ENCODE assay signal across 11 cellular contexts in the genomic region with DNA sequence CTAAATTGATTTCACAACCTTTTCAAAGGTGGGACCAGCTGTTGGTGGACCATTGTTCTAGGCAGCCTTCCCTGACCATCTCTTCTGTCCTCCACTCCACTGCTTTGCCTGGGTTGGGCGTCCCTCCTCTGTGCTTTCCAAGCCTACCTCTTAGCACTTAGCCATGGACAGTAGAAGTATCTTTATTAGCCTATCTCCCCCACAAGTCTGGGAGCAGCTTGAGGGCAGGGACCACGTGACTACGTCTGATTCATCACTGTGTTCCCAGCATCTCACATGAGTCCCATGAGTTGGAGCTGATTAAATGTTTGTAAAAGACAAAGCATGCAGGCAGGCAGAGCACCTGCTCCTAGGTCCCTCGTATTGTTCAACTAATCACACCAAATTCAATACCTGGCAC. TPM values are rescaled to one million over a fixed set of nuclear protein-coding genes. Genes with fewer than 3 reads are reported as not detected.
DNase-seq lines count a peak whose midpoint lies in the region; ATAC-seq and TF ChIP-seq lines count a peak whose summit lies in the region.
"Had no signal": no experiment of that assay in that cellular context is flagged by ENCODE, and none has a peak within 500 bp of the region (broad histone marks: within the 10 kb centered on the region; RNA-seq: fewer than 3 reads in every experiment).

No MANE protein-coding gene starts in this region.

- no peak overlapping the region for H3K27ac ChIP-seq in stomach

- no peaks in the 10 kb centered on the region for H3K36me3 ChIP-seq in stomach

- H3K4me3 ChIP-seq in foreskin fibroblast (ENCODE audit: low read depth in 1 of 2, low read length in 2 of 2) (no peak overlapping the region), stomach (no peak overlapping the region)

- WGBS in stomach, 5 donors: 29 to 57% (median 33%) methylated on average over 4 of the region's 4 CpGs

- peaks cover 0 to 10% (median 0%) of the 10 kb centered on the region in 3 donors for H3K27me3 ChIP-seq in stomach

- no peak for TF ChIP-seq CTCF in foreskin fibroblast (IDR thresholded peaks at IDR 0.05; ENCODE audit: low read depth, low read length)
- no peak for TF ChIP-seq CTCF in stomach (IDR thresholded peaks at IDR 0.05)

- no peak for TF ChIP-seq POLR2A in stomach (IDR thresholded peaks at IDR 0.05)

- no peak for TF ChIP-seq EP300 in stomach (IDR thresholded peaks at IDR 0.05)

- H3K4me1 ChIP-seq in stomach: no peaks in the 10 kb centered on the region

- intact Hi-C loops in stomach (cut with DNase I; ENCODE audit: low total_unique reads) (no loop called here), left colon (cut with DNase I, micrococcal nuclease) (no loop called here)

- no peaks in the 10 kb centered on the region for H3K9me3 ChIP-seq in stomach

- DNase-seq in AG20443 (ENCODE audit: low spot score): peak; percentile 76
- DNase-seq in HT1080 (ENCODE audit: low read depth): peak; percentile 89
- peak; percentile 89 for DNase-seq in SW480 (ENCODE audit: low spot score)
- DNase-seq in foreskin fibroblast: peak; percentile 72 to 83
- DNase-seq in stomach: no peak
- no peak for DNase-seq in NCI-H1048 (lab: John Stamatoyannopoulos, UW)
- DNase-seq in left colon: no peak
- DNase-seq: activated CD4-positive, alpha-beta T cell treated with anti-CD3 and anti-CD28 coated beads for 1 hour; aorta; NCI-H446 treated with DMSO at 0.1 percent for 48 hours had no signal

- no peak for ATAC-seq in left colon
- ATAC-seq in HG03039 (IDR thresholded peaks at IDR 0.05; ENCODE audit: unreplicated experiment): no peak

RNA-seq across cellular contexts. Expression of a gene that starts 20.9 kb away (rescaled TPM):
- not detected in 2 replicates for total RNA-seq in HT1080 (2014; rRNA removed; shearing (Covaris generic))
- not detected in 2 replicates for polyA plus RNA-seq in HT1080 (2015; cell fraction: cytosol; rRNA removed)
- not detected in 2 replicates for polyA plus RNA-seq in HT1080 (2015; cell fraction: nucleus; rRNA removed)
- total RNA-seq in stomach (10 to 100 TPM in 2 of 5 donors, not detected in 3; 13.6 to 80.4 TPM), left colon (1 to 10 TPM in 1 of 2 donors, not detected in 1; 4.0 TPM)
- 1 to 10 TPM in 1 of 3 donors, not detected in 2; 3.3 TPM for polyA plus RNA-seq in stomach
- total RNA-seq: aorta had no signal
- polyA plus RNA-seq: aorta had no signal

RNA-seq across cellular contexts. Expression of a gene that starts 21.1 kb away (rescaled TPM):
- 60.8 and 76.1 TPM in 2 replicates for total RNA-seq in HT1080 (2014; rRNA removed; shearing (Covaris generic))
- polyA plus RNA-seq in HT1080 (2015; cell fraction: cytosol; rRNA removed): 93.4 and 101 TPM in 2 replicates
- polyA plus RNA-seq in HT1080 (2015; cell fraction: nucleus; rRNA removed): 39.9 and 42.3 TPM in 2 replicates
- total RNA-seq in stomach (10 to 100 TPM; 10.5 to 75.5 (median 30.1) TPM), left colon (10 to 100 TPM; 75.3 to 78.9 TPM)
- 100 to 1,000 TPM in 2 of 3 donors, 10 to 100 TPM in 1; 84.6 to 130 (median 112) TPM for polyA plus RNA-seq in stomach

RNA-seq across cellular contexts. Expression of a gene that starts 48.1 kb away (rescaled TPM):
- 0.77 and 1.4 TPM in 2 replicates for total RNA-seq in HT1080 (2014; rRNA removed; shearing (Covaris generic))
- polyA plus RNA-seq in HT1080 (2015; cell fraction: cytosol; rRNA removed): 1.6 and 1.8 TPM in 2 replicates
- 0.63 and 1.0 TPM in 2 replicates for polyA plus RNA-seq in HT1080 (2015; cell fraction: nucleus; rRNA removed)
- total RNA-seq in stomach (10 to 100 TPM in 1 of 5 donors, 1 to 10 TPM in 3, under 1 TPM in 1; 0.29 to 46.4 (median 4.6) TPM), left colon (1 to 10 TPM; 1.6 to 2.1 TPM)
- polyA plus RNA-seq in stomach: 1 to 10 TPM in 2 of 3 donors, under 1 TPM in 1; 0.92 to 1.3 (median 1.1) TPM
- polyA plus RNA-seq: aorta had no signal

Comparison
In these comparisons a context has a peak if more than half of its experiments do, and no peak if none do; other contexts are left out.
1. DNase-seq: peak in AG20443 (single experiment), HT1080 (single experiment), SW480 (single experiment) and foreskin fibroblast (2 of 2); none in stomach (single experiment), NCI-H1048 (single experiment) and left colon (0 of 2).